Comparison of ENCODE assay signal across 1 cellular context in the genomic region with DNA sequence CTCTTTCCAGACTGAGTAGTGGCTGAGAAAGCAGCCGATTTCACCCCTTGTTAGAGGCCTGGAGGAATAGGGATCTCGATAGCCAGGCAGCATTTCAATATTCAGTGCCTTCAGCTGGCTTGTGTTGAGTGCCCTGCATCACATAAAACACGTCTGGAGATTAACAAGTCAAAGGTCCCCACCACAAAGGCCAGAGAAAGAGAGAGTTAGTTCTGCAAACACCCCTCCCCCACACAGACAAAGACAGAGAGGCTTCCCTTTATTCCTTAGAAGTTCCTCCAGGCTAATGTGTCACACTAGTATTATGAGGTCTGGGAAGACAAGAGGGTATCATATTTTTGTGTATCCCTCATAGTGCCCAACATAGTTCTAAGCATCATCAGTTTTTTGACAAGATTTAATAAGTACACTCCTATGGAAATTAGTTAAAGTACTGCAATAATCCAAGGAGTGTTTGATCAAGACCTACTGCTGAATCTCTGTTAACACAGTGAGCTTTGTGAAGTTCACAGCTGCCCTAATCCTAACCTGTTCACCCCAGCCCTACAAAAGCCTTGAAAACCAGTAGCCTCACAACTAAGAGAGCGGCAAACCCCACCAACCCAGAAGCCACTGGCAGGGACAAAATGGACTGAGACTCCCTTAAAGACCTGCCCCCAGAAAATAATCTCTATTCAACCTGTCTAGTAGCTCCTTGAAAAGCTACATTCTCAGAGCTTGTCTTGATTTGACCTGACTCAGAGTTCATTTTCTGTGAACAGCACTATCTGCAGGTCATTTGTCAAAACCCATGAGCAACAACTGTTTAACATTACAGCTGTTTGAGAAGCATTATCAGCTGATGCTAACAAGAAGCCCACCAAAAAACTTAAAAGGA.
TF ChIP-seq lines count a peak whose summit lies in the region.

No MANE protein-coding gene starts in this region.

TF ChIP-seq in GM23338, 12 proteins besides CTCF, POLR2A, EP300 and RAD21 (continued from another document):
- TF ChIP-seq, protein P1, sequence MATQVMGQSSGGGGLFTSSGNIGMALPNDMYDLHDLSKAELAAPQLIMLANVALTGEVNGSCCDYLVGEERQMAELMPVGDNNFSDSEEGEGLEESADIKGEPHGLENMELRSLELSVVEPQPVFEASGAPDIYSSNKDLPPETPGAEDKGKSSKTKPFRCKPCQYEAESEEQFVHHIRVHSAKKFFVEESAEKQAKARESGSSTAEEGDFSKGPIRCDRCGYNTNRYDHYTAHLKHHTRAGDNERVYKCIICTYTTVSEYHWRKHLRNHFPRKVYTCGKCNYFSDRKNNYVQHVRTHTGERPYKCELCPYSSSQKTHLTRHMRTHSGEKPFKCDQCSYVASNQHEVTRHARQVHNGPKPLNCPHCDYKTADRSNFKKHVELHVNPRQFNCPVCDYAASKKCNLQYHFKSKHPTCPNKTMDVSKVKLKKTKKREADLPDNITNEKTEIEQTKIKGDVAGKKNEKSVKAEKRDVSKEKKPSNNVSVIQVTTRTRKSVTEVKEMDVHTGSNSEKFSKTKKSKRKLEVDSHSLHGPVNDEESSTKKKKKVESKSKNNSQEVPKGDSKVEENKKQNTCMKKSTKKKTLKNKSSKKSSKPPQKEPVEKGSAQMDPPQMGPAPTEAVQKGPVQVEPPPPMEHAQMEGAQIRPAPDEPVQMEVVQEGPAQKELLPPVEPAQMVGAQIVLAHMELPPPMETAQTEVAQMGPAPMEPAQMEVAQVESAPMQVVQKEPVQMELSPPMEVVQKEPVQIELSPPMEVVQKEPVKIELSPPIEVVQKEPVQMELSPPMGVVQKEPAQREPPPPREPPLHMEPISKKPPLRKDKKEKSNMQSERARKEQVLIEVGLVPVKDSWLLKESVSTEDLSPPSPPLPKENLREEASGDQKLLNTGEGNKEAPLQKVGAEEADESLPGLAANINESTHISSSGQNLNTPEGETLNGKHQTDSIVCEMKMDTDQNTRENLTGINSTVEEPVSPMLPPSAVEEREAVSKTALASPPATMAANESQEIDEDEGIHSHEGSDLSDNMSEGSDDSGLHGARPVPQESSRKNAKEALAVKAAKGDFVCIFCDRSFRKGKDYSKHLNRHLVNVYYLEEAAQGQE (IDR thresholded peaks at IDR 0.05; ENCODE audit: unreplicated experiment): no peak
- TF ChIP-seq ZNF331 (CRISPR knock-in tag; IDR thresholded peaks at IDR 0.05; ENCODE audit: low read depth) (no peak), NANOG (IDR thresholded peaks at IDR 0.05; ENCODE audit: borderline replicate concordance) (peak; percentile 52; the same call in 1 of the 2 replicates), CREB1 (CRISPR knock-in tag; IDR thresholded peaks at IDR 0.05; ENCODE audit: low read depth) (peak; percentile 30; the same call in 1 of the 2 replicates), STAT1 (IDR thresholded peaks at IDR 0.05; ENCODE audit: unreplicated experiment) (no peak), ZNF114 (CRISPR knock-in tag; IDR thresholded peaks at IDR 0.05) (no peak), EZH2 (IDR thresholded peaks at IDR 0.05; ENCODE audit: low read depth, unreplicated experiment) (no peak), POLR2AphosphoS5 (IDR thresholded peaks at IDR 0.05; ENCODE audit: low read depth) (peak; percentile 50; the same call in 1 of the 2 replicates)
- TF ChIP-seq, protein P2, sequence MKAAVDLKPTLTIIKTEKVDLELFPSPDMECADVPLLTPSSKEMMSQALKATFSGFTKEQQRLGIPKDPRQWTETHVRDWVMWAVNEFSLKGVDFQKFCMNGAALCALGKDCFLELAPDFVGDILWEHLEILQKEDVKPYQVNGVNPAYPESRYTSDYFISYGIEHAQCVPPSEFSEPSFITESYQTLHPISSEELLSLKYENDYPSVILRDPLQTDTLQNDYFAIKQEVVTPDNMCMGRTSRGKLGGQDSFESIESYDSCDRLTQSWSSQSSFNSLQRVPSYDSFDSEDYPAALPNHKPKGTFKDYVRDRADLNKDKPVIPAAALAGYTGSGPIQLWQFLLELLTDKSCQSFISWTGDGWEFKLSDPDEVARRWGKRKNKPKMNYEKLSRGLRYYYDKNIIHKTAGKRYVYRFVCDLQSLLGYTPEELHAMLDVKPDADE (IDR thresholded peaks at IDR 0.05): no peak
- TF ChIP-seq, protein P3, sequence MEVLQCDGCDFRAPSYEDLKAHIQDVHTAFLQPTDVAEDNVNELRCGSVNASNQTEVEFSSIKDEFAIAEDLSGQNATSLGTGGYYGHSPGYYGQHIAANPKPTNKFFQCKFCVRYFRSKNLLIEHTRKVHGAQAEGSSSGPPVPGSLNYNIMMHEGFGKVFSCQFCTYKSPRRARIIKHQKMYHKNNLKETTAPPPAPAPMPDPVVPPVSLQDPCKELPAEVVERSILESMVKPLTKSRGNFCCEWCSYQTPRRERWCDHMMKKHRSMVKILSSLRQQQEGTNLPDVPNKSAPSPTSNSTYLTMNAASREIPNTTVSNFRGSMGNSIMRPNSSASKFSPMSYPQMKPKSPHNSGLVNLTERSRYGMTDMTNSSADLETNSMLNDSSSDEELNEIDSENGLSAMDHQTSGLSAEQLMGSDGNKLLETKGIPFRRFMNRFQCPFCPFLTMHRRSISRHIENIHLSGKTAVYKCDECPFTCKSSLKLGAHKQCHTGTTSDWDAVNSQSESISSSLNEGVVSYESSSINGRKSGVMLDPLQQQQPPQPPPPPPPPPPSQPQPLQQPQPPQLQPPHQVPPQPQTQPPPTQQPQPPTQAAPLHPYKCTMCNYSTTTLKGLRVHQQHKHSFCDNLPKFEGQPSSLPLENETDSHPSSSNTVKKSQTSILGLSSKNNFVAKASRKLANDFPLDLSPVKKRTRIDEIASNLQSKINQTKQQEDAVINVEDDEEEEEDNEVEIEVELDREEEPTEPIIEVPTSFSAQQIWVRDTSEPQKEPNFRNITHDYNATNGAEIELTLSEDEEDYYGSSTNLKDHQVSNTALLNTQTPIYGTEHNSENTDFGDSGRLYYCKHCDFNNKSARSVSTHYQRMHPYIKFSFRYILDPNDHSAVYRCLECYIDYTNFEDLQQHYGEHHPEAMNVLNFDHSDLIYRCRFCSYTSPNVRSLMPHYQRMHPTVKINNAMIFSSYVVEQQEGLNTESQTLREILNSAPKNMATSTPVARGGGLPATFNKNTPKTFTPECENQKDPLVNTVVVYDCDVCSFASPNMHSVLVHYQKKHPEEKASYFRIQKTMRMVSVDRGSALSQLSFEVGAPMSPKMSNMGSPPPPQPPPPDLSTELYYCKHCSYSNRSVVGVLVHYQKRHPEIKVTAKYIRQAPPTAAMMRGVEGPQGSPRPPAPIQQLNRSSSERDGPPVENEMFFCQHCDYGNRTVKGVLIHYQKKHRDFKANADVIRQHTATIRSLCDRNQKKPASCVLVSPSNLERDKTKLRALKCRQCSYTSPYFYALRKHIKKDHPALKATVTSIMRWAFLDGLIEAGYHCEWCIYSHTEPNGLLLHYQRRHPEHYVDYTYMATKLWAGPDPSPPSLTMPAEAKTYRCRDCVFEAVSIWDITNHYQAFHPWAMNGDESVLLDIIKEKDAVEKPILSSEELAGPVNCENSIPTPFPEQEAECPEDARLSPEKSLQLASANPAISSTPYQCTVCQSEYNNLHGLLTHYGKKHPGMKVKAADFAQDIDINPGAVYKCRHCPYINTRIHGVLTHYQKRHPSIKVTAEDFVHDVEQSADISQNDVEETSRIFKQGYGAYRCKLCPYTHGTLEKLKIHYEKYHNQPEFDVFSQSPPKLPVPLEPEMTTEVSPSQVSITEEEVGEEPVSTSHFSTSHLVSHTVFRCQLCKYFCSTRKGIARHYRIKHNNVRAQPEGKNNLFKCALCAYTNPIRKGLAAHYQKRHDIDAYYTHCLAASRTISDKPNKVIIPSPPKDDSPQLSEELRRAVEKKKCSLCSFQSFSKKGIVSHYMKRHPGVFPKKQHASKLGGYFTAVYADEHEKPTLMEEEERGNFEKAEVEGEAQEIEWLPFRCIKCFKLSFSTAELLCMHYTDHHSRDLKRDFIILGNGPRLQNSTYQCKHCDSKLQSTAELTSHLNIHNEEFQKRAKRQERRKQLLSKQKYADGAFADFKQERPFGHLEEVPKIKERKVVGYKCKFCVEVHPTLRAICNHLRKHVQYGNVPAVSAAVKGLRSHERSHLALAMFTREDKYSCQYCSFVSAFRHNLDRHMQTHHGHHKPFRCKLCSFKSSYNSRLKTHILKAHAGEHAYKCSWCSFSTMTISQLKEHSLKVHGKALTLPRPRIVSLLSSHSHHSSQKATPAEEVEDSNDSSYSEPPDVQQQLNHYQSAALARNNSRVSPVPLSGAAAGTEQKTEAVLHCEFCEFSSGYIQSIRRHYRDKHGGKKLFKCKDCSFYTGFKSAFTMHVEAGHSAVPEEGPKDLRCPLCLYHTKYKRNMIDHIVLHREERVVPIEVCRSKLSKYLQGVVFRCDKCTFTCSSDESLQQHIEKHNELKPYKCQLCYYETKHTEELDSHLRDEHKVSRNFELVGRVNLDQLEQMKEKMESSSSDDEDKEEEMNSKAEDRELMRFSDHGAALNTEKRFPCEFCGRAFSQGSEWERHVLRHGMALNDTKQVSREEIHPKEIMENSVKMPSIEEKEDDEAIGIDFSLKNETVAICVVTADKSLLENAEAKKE (CRISPR knock-in tag; IDR thresholded peaks at IDR 0.05): peak; percentile 56; the same call in 1 of the 2 replicates
